ENCODE assay signal across 10 cellular contexts in genomic region chr6:30238178-30238795, GRCh38. TPM values are rescaled to one million over a fixed set of nuclear protein-coding genes. Genes with fewer than 3 reads are reported as not detected.
DNase-seq lines count a peak whose midpoint lies in the region; ATAC-seq, FAIRE-seq and TF ChIP-seq lines count a peak whose summit lies in the region.
"Had no signal": no experiment of that assay in that cellular context is flagged by ENCODE, and none has a peak within 500 bp of the region (broad histone marks: within the 10 kb centered on the region; RNA-seq: fewer than 3 reads in every experiment).

No MANE protein-coding gene starts in this region.

- FAIRE-seq in astrocyte (lab: Jason Lieb, UNC) = peak; percentile 32

- no peaks in the 10 kb centered on the region for H4K20me1 ChIP-seq in astrocyte (ENCODE audit: insufficient read depth, low read length)
- H4K20me1 ChIP-seq: BLaER1 treated with 17β-estradiol and CSF1 and Interleukin-3, amounts not matched to agents 10 nM and 100 nM had no signal

- no peaks in the 10 kb centered on the region for H3K9me3 ChIP-seq in astrocyte (ENCODE audit: insufficient read depth, low read depth, low read length)
- no peaks in the 10 kb centered on the region for H3K9me3 ChIP-seq in esophagus muscularis mucosa
- H3K9me3 ChIP-seq: BLaER1 treated with 17β-estradiol and CSF1 and Interleukin-3, amounts not matched to agents 10 nM and 100 nM had no signal

- H3K27ac Mint-ChIP-seq in astrocyte (ENCODE audit: unreplicated experiment) (no peak overlapping the region), naive B cell (no peak overlapping the region)
- H3K27ac Mint-ChIP-seq in T-helper 2 cell treated with Interferon-gamma antibody and Interleukin-4, amounts not matched to agents 5 μg/mL and 100 μg/mL, for 36 hours = no peak overlapping the region
- H3K27ac Mint-ChIP-seq: stimulated activated naive B cell treated with anti-CD40 and anti-IgM and Interleukin-4, amounts not matched to agents 10 μg/mL and 1 μg/mL and 100 μg/mL, for 72 hours had no signal

- H3K27me3 ChIP-seq in astrocyte (ENCODE audit: insufficient read depth, low read length) (peaks cover 12% of the 10 kb centered on the region), esophagus muscularis mucosa (no peaks in the 10 kb centered on the region)

- no peak overlapping the region for H3K4me2 ChIP-seq in astrocyte (ENCODE audit: low read length)
- H3K4me2 ChIP-seq: BLaER1 treated with 17β-estradiol and CSF1 and Interleukin-3, amounts not matched to agents 10 nM and 100 nM had no signal

- intact Hi-C loops in esophagus muscularis mucosa (cut with DNase I) = no loop called here

- H3K9me3 Mint-ChIP-seq in astrocyte (ENCODE audit: unreplicated experiment) = no peaks in the 10 kb centered on the region
- H3K9me3 Mint-ChIP-seq in naive B cell = no peaks in the 10 kb centered on the region
- no peaks in the 10 kb centered on the region for H3K9me3 Mint-ChIP-seq in T-helper 2 cell treated with Interferon-gamma antibody and Interleukin-4, amounts not matched to agents 5 μg/mL and 100 μg/mL, for 36 hours
- H3K9me3 Mint-ChIP-seq: stimulated activated naive B cell treated with anti-CD40 and anti-IgM and Interleukin-4, amounts not matched to agents 10 μg/mL and 1 μg/mL and 100 μg/mL, for 72 hours had no signal

- TF ChIP-seq POLR2A in esophagus muscularis mucosa (IDR thresholded peaks at IDR 0.05; ENCODE audit: low read depth) = no peak

- H3K36me3 Mint-ChIP-seq in astrocyte (ENCODE audit: low read depth, unreplicated experiment) (no peaks in the 10 kb centered on the region), naive B cell (no peaks in the 10 kb centered on the region)
- H3K36me3 Mint-ChIP-seq in T-helper 2 cell treated with Interferon-gamma antibody and Interleukin-4, amounts not matched to agents 5 μg/mL and 100 μg/mL, for 36 hours (ENCODE audit: low read depth) = no peaks in the 10 kb centered on the region
- H3K36me3 Mint-ChIP-seq: stimulated activated naive B cell treated with anti-CD40 and anti-IgM and Interleukin-4, amounts not matched to agents 10 μg/mL and 1 μg/mL and 100 μg/mL, for 72 hours had no signal

- H3K36me3 ChIP-seq in astrocyte (ENCODE audit: insufficient read depth, low read length) (no peaks in the 10 kb centered on the region), esophagus muscularis mucosa (no peaks in the 10 kb centered on the region)
- H3K36me3 ChIP-seq: BLaER1 treated with 17β-estradiol and CSF1 and Interleukin-3, amounts not matched to agents 10 nM and 100 nM had no signal

- peak; percentile 54 to 66 for ATAC-seq in naive B cell (ENCODE audit: low read depth in 2 of 2)

- TF ChIP-seq CTCF in astrocyte (IDR thresholded peaks at IDR 0.05; ENCODE audit: insufficient read depth, low read depth, low read length) (peak; percentile 23), esophagus muscularis mucosa (IDR thresholded peaks at IDR 0.05) (peak in 1 of 3 experiments; percentile 36)

- H3K4me1 Mint-ChIP-seq in astrocyte (ENCODE audit: low read depth, unreplicated experiment) (no peaks in the 10 kb centered on the region), naive B cell (no peaks in the 10 kb centered on the region)
- no peaks in the 10 kb centered on the region for H3K4me1 Mint-ChIP-seq in T-helper 2 cell treated with Interferon-gamma antibody and Interleukin-4, amounts not matched to agents 5 μg/mL and 100 μg/mL, for 36 hours (ENCODE audit: low read depth)
- H3K4me1 Mint-ChIP-seq: stimulated activated naive B cell treated with anti-CD40 and anti-IgM and Interleukin-4, amounts not matched to agents 10 μg/mL and 1 μg/mL and 100 μg/mL, for 72 hours had no signal

- H2AFZ ChIP-seq in astrocyte (ENCODE audit: low read depth, low read length) = no peak overlapping the region

- H3K4me3 ChIP-seq in astrocyte (ENCODE audit: insufficient read depth, low read depth, low read length) (no peak overlapping the region), esophagus muscularis mucosa (no peak overlapping the region)
- H3K4me3 ChIP-seq: BLaER1 treated with 17β-estradiol and CSF1 and Interleukin-3, amounts not matched to agents 10 nM and 100 nM had no signal

- 67% methylated on average over 6 of the region's 6 CpGs for WGBS in esophagus muscularis mucosa

- peaks cover 29% of the 10 kb centered on the region for H3K27me3 Mint-ChIP-seq in astrocyte (ENCODE audit: low read depth, unreplicated experiment)
- peaks cover 26 to 60% (median 46%) of the 10 kb centered on the region in 3 donors for H3K27me3 Mint-ChIP-seq in naive B cell
- H3K27me3 Mint-ChIP-seq in T-helper 2 cell treated with Interferon-gamma antibody and Interleukin-4, amounts not matched to agents 5 μg/mL and 100 μg/mL, for 36 hours (ENCODE audit: low read depth) = peaks cover 40% of the 10 kb centered on the region

- no peaks in the 10 kb centered on the region for H3K79me2 ChIP-seq in astrocyte (ENCODE audit: insufficient read depth, low read length)

- H3K4me3 Mint-ChIP-seq in astrocyte (ENCODE audit: unreplicated experiment) = no peak overlapping the region
- no peak overlapping the region for H3K4me3 Mint-ChIP-seq in naive B cell
- H3K4me3 Mint-ChIP-seq in T-helper 2 cell treated with Interferon-gamma antibody and Interleukin-4, amounts not matched to agents 5 μg/mL and 100 μg/mL, for 36 hours = no peak overlapping the region
- H3K4me3 Mint-ChIP-seq: stimulated activated naive B cell treated with anti-CD40 and anti-IgM and Interleukin-4, amounts not matched to agents 10 μg/mL and 1 μg/mL and 100 μg/mL, for 72 hours had no signal

- no peaks in the 10 kb centered on the region for H3K4me1 ChIP-seq in astrocyte (ENCODE audit: insufficient read depth, low read length)
- no peaks in the 10 kb centered on the region for H3K4me1 ChIP-seq in esophagus muscularis mucosa

- no peak for TF ChIP-seq EP300 in esophagus muscularis mucosa (IDR thresholded peaks at IDR 0.05)

- H3K9ac ChIP-seq in astrocyte (ENCODE audit: low read length) = no peak overlapping the region
- H3K9ac ChIP-seq: BLaER1 treated with 17β-estradiol and CSF1 and Interleukin-3, amounts not matched to agents 10 nM and 100 nM had no signal

- no peak overlapping the region for H3K27ac ChIP-seq in astrocyte (ENCODE audit: low read depth, low read length)
- no peak overlapping the region for H3K27ac ChIP-seq in esophagus muscularis mucosa (replicated peaks in 1 of 4)
- H3K27ac ChIP-seq: BLaER1 treated with 17β-estradiol and CSF1 and Interleukin-3, amounts not matched to agents 10 nM and 100 nM had no signal

- DNase-seq in NCI-H1105 treated with DMSO at 0.1 percent for 48 hours (lab: John Stamatoyannopoulos, UW) = peak; percentile 37
- no peak for DNase-seq in NCI-H1105 (lab: John Stamatoyannopoulos, UW)
- DNase-seq in HT-29 (ENCODE audit: low spot score) = peak; percentile 52
- peak; percentile 4 for DNase-seq in astrocyte (ENCODE audit: low read depth)
- DNase-seq in naive B cell = no peak
- no peak for DNase-seq in esophagus muscularis mucosa (ENCODE audit: extremely low spot score)
- DNase-seq in T-helper 2 cell treated with Interferon-gamma antibody and Interleukin-4, amounts not matched to agents 5 μg/mL and 100 μg/mL, for 36 hours (ENCODE audit: low spot score) = no peak
- no peak for DNase-seq in NCI-H510A treated with DMSO at 0.1 percent for 48 hours (lab: John Stamatoyannopoulos, UW)
- DNase-seq: stimulated activated naive B cell treated with anti-CD40 and anti-IgM and Interleukin-4, amounts not matched to agents 10 μg/mL and 1 μg/mL and 100 μg/mL, for 72 hours had no signal

RNA-seq across cellular contexts. Expression of gene TRIM26, which starts 25.1 kb away (rescaled TPM):
- total RNA-seq in HT-29 (2014; rRNA removed; shearing (Covaris generic)) = 63.1 and 63.5 TPM in 2 replicates
- total RNA-seq in astrocyte (51.7 and 52.8 TPM in 2 replicates), esophagus muscularis mucosa (10 to 100 TPM; 33.6 to 58.8 (median 46.3) TPM)
- 10 to 100 TPM; 20.4 to 70.0 (median 48.2) TPM for polyA plus RNA-seq in naive B cell (ENCODE audit: low read depth in 6 of 6)

Comparison
In these comparisons a context has a peak if more than half of its experiments do, and no peak if none do; other contexts are left out.
1. DNase-seq: peak in NCI-H1105 treated with DMSO at 0.1 percent for 48 hours (single experiment), HT-29 (single experiment) and astrocyte (single experiment); none in NCI-H1105 (single experiment), naive B cell (single experiment), esophagus muscularis mucosa (single experiment), T-helper 2 cell treated with Interferon-gamma antibody and Interleukin-4, amounts not matched to agents 5 μg/mL and 100 μg/mL, for 36 hours (single experiment) and NCI-H510A treated with DMSO at 0.1 percent for 48 hours (single experiment).